ENCODE assay signal across 8 cellular contexts in the genomic region with DNA sequence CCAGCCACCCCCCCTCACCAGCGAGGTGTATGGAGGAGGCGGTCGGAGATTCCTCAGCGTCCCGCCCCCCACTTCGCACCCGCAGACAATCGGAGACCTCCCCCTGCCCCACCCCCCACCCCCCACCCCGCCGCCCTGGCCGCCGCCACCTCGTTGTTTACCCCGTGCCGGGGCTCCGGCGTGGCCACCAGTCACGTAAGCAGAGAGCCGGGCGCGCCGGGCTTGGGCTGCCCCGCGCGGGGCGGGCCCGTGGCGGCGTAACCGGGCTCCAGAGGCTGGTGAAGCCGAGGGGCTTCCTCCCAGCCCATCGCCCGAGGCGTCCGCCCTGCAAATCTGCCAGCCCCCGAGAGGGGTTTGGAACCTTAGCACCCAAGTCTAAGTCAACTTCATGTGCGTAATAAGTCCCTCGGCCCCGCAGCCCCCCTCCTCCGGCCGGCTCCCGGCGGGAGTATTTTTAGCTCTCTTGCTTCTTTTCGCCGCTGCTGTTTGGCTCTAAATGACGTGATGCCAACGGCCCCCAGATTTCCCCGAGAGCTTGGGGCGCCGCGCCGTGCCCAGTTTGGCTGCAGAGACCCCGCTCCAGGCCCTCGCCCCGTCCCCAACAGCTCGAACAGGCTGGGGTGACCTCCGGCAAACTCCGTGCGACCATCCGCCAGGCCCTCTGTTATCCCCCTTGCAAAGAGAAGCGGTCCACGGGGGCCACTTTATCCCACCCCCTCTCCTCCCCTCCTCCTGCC. TPM values are rescaled to one million over a fixed set of nuclear protein-coding genes. Genes with fewer than 3 reads are reported as not detected.
DNase-seq lines count a peak whose midpoint lies in the region; ATAC-seq, FAIRE-seq and TF ChIP-seq lines count a peak whose summit lies in the region.

No MANE protein-coding gene starts in this region.

- peaks cover 53% of the 10 kb centered on the region for H3K4me1 Mint-ChIP-seq in stimulated activated effector memory CD8-positive, alpha-beta T cell treated with anti-CD3 and anti-CD28 coated beads, Interleukin-12 subunit alpha, Interleukin-12 subunit beta, amount 100 ng/mL, for 72 hours

- TF ChIP-seq CTCF in HFF-Myc (IDR thresholded peaks at IDR 0.05; ENCODE audit: low read depth, low read length, missing control alignments) = no peak
- TF ChIP-seq CTCF in WERI-Rb-1 (IDR thresholded peaks at IDR 0.05; ENCODE audit: low read depth, low read length) = no peak
- no peak for TF ChIP-seq CTCF in lower leg skin (IDR thresholded peaks at IDR 0.05)

- H3K9me3 ChIP-seq in WERI-Rb-1 (ENCODE audit: severe bottlenecking) = no peaks in the 10 kb centered on the region

- intact Hi-C loops in lower leg skin (cut with DNase I; ENCODE audit: low total_unique reads) = no loop called here

- no peaks in the 10 kb centered on the region for H3K27me3 ChIP-seq in WERI-Rb-1 (ENCODE audit: insufficient read depth, low read depth, severe bottlenecking)

- peak overlapping the region; percentile 96 for H3K27ac Mint-ChIP-seq in stimulated activated effector memory CD8-positive, alpha-beta T cell treated with anti-CD3 and anti-CD28 coated beads, Interleukin-12 subunit alpha, Interleukin-12 subunit beta, amount 100 ng/mL, for 72 hours

- peak overlapping the region; percentile 80 for H3K27ac ChIP-seq in WERI-Rb-1

- H3K4me3 ChIP-seq in HFF-Myc (replicated peaks; ENCODE audit: low read depth, low read length) (peak overlapping the region; percentile 69), WERI-Rb-1 (ENCODE audit: low read depth, low read length) (peak overlapping the region; percentile 65), lower leg skin (ENCODE audit: low read depth, poor library complexity, severe bottlenecking) (peak overlapping the region; percentile 55)

- H3K4me3 Mint-ChIP-seq in stimulated activated effector memory CD8-positive, alpha-beta T cell treated with anti-CD3 and anti-CD28 coated beads, Interleukin-12 subunit alpha, Interleukin-12 subunit beta, amount 100 ng/mL, for 72 hours = peak overlapping the region; percentile 92

- peak; percentile 58 for ATAC-seq in stimulated activated effector memory CD8-positive, alpha-beta T cell treated with anti-CD3 and anti-CD28 coated beads, Interleukin-12 subunit alpha, Interleukin-12 subunit beta, amount 100 ng/mL, for 72 hours
- ATAC-seq in HG03460 (IDR thresholded peaks at IDR 0.05; ENCODE audit: unreplicated experiment) = no peak

- H3K36me3 ChIP-seq in WERI-Rb-1 = no peaks in the 10 kb centered on the region

- H3K9me3 Mint-ChIP-seq in stimulated activated effector memory CD8-positive, alpha-beta T cell treated with anti-CD3 and anti-CD28 coated beads, Interleukin-12 subunit alpha, Interleukin-12 subunit beta, amount 100 ng/mL, for 72 hours = no peaks in the 10 kb centered on the region

- FAIRE-seq in RCC 7860 (lab: Jason Lieb, UNC) = no peak

- peaks cover 47% of the 10 kb centered on the region for H3K36me3 Mint-ChIP-seq in stimulated activated effector memory CD8-positive, alpha-beta T cell treated with anti-CD3 and anti-CD28 coated beads, Interleukin-12 subunit alpha, Interleukin-12 subunit beta, amount 100 ng/mL, for 72 hours

- DNase-seq in AG08396 (ENCODE audit: low spot score) (peak; percentile 58), HFF-Myc (ENCODE audit: extremely low read depth, low read depth) (no peak), WERI-Rb-1 (peak; percentile 22), dermis blood vessel endothelial cell (peak; percentile 29), lower leg skin (ENCODE audit: low spot score in 2 of 2) (peak; percentile 38 to 93), RCC 7860 (ENCODE audit: low spot score) (no peak)
- DNase-seq in stimulated activated effector memory CD8-positive, alpha-beta T cell treated with anti-CD3 and anti-CD28 coated beads, Interleukin-12 subunit alpha, Interleukin-12 subunit beta, amount 100 ng/mL, for 72 hours (ENCODE audit: low spot score in 2 of 2) = peak; percentile 49 to 78

- WGBS in lower leg skin, 2 donors = 0% methylated on average over 29 to 44 of the region's 62 CpGs

- TF ChIP-seq POLR2A in lower leg skin (IDR thresholded peaks at IDR 0.05) = no peak

RNA-seq across cellular contexts. Expression of gene MXI1, which starts 2.7 kb away (rescaled TPM):
- total RNA-seq in dermis blood vessel endothelial cell (9.3 and 9.5 TPM in 2 replicates), lower leg skin (100 to 1,000 TPM in 2 of 4 donors, 10 to 100 TPM in 2; 83.9 to 112 (median 99.3) TPM)

Comparison
In these comparisons a context has a peak if more than half of its experiments do, and no peak if none do; other contexts are left out.
1. DNase-seq: peak in AG08396 (single experiment), WERI-Rb-1 (single experiment), dermis blood vessel endothelial cell (single experiment), lower leg skin (2 of 2) and stimulated activated effector memory CD8-positive, alpha-beta T cell treated with anti-CD3 and anti-CD28 coated beads, Interleukin-12 subunit alpha, Interleukin-12 subunit beta, amount 100 ng/mL, for 72 hours (2 of 2); none in HFF-Myc (single experiment) and RCC 7860 (single experiment).
2. Peak in every context shown above with its lines, with median percentiles within 50 percentile points of each other: H3K4me3 ChIP-seq.